25 cellular contexts compared by ENCODE assay signal in genomic region chr3:189419683-189420082, GRCh38.
"Had no signal": no experiment of that assay in that cellular context is flagged by ENCODE, and none has a peak within 500 bp of the region (broad histone marks: within the 10 kb centered on the region; RNA-seq: fewer than 3 reads in every experiment).

No MANE protein-coding gene starts in this region.

- H3K9me3 Mint-ChIP-seq: activated CD8-positive, alpha-beta T cell treated with anti-CD3 and anti-CD28 coated beads for 36 hours; dendritic cell treated with granulocyte-macrophage colony-stimulating factor and Interleukin-4, amounts not matched to agents 40 ng/mL and 50 ng/mL, for 4 days; nephron progenitor cell; type B pancreatic cell had no signal

- H3K27me3 Mint-ChIP-seq: activated CD4-positive, alpha-beta T cell treated with anti-CD3 and anti-CD28 coated beads, Interleukin-2, amount 10 ng/mL, durations not matched to agents 7 days and 5 days; activated CD8-positive, alpha-beta memory T cell treated with anti-CD3 and anti-CD28 coated beads, Interleukin-2, amount 10 ng/mL, durations not matched to agents 7 days and 5 days; activated naive CD8-positive, alpha-beta T cell; dendritic cell treated with granulocyte-macrophage colony-stimulating factor and Interleukin-4, amounts not matched to agents 40 ng/mL and 50 ng/mL, for 4 days; type B pancreatic cell had no signal

- H3K4me1 Mint-ChIP-seq: activated CD4-positive, alpha-beta T cell treated with anti-CD3 and anti-CD28 coated beads, Interleukin-2, amount 10 ng/mL, durations not matched to agents 7 days and 5 days had no signal

- H3K27ac ChIP-seq: adrenal gland, ascending aorta, brain microvascular endothelial cell, sigmoid colon, thoracic aorta, VCaP had no signal

- H3K27me3 ChIP-seq: adrenal gland, ascending aorta, brain microvascular endothelial cell, sigmoid colon had no signal

- DNase-seq: activated CD4-positive, alpha-beta T cell treated with anti-CD3 and anti-CD28 coated beads, Interleukin-2, amount 10 ng/mL, durations not matched to agents 7 days and 5 days; activated CD4-positive, CD25-positive, alpha-beta regulatory T cell treated with anti-CD3 and anti-CD28 coated beads, Interleukin-2, amount 50 U/mL, for 72 hours; activated CD8-positive, alpha-beta memory T cell treated with anti-CD3 and anti-CD28 coated beads, Interleukin-2, amount 10 ng/mL, durations not matched to agents 7 days and 5 days; activated CD8-positive, alpha-beta T cell treated with anti-CD3 and anti-CD28 coated beads for 36 hours; activated T-cell treated with anti-CD3 and anti-CD28 coated beads for 4 hours; adrenal gland; brain microvascular endothelial cell; caudate nucleus; effector CD4-positive, alpha-beta T cell; hippocampal formation; left cardiac atrium; mesenchymal stem cell; nephron progenitor cell; posterior cingulate gyrus; retina; sigmoid colon; stimulated activated CD4-positive, alpha-beta T cell treated with anti-CD3 and anti-CD28 coated beads, Interleukin-2, amount 100 ng/mL, for 48 hours; stimulated activated CD8-positive, alpha-beta memory T cell treated with anti-CD3 and anti-CD28 coated beads, Interleukin-4, amount 100 ng/mL, for 48 hours; stimulated activated naive CD4-positive, alpha-beta T cell had no signal

- H3K4me1 ChIP-seq: adrenal gland, ascending aorta, sigmoid colon had no signal

- H3K27ac Mint-ChIP-seq: activated CD4-positive, alpha-beta T cell treated with anti-CD3 and anti-CD28 coated beads, Interleukin-2, amount 10 ng/mL, durations not matched to agents 7 days and 5 days; activated CD8-positive, alpha-beta memory T cell treated with anti-CD3 and anti-CD28 coated beads, Interleukin-2, amount 10 ng/mL, durations not matched to agents 7 days and 5 days; activated CD8-positive, alpha-beta T cell treated with anti-CD3 and anti-CD28 coated beads for 36 hours; activated naive CD8-positive, alpha-beta T cell; dendritic cell treated with granulocyte-macrophage colony-stimulating factor and Interleukin-4, amounts not matched to agents 40 ng/mL and 50 ng/mL, for 4 days; nephron progenitor cell; type B pancreatic cell had no signal

- H3K9me3 ChIP-seq: adrenal gland, ascending aorta, sigmoid colon, thoracic aorta had no signal

- H3K36me3 Mint-ChIP-seq: type B pancreatic cell had no signal

- H3K36me3 ChIP-seq: adrenal gland, ascending aorta, brain microvascular endothelial cell, sigmoid colon, thoracic aorta had no signal

- H3K4me3 Mint-ChIP-seq: activated CD4-positive, alpha-beta T cell treated with anti-CD3 and anti-CD28 coated beads, Interleukin-2, amount 10 ng/mL, durations not matched to agents 7 days and 5 days; activated CD8-positive, alpha-beta memory T cell treated with anti-CD3 and anti-CD28 coated beads, Interleukin-2, amount 10 ng/mL, durations not matched to agents 7 days and 5 days; activated CD8-positive, alpha-beta T cell treated with anti-CD3 and anti-CD28 coated beads for 36 hours; activated naive CD8-positive, alpha-beta T cell; dendritic cell treated with granulocyte-macrophage colony-stimulating factor and Interleukin-4, amounts not matched to agents 40 ng/mL and 50 ng/mL, for 4 days; nephron progenitor cell; type B pancreatic cell had no signal

- H3K4me3 ChIP-seq: adrenal gland, ascending aorta, sigmoid colon, thoracic aorta had no signal
